Comparison of ENCODE assay signal across 21 cellular contexts in the genomic region with DNA sequence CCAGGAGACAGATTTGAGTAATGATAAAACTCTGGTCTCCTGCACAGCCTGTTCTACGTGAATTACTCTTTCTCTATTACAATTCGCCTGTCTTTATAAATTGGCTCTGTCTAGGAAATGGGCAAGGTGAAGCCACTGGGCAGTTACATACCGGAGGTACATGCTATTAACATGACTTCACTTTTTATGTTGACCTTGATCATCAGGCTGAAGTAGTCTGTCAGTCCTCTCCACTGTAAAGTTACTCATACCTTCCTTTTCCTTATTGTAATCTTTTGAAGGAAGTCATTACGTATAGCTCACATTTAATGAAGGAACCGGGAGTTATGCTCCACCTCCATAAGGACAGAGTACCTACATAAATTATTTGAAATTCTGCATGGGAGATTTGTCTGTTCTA. TPM values are rescaled to one million over a fixed set of nuclear protein-coding genes. Genes with fewer than 3 reads are reported as not detected.
"Had no signal": no experiment of that assay in that cellular context is flagged by ENCODE, and none has a peak within 500 bp of the region (broad histone marks: within the 10 kb centered on the region; RNA-seq: fewer than 3 reads in every experiment).

No MANE protein-coding gene starts in this region.

- H3K4me3 Mint-ChIP-seq: activated naive CD8-positive, alpha-beta T cell treated with anti-CD3 and anti-CD28 coated beads for 36 hours; nephron; stimulated activated naive CD8-positive, alpha-beta T cell treated with anti-CD3 and anti-CD28 coated beads, Interleukin-15, Interleukin-2, amounts not matched to agents 100 ng/mL and 50 ng/mL, for 24 hours; T-helper 2 cell treated with Interferon-gamma antibody and Interleukin-4, amounts not matched to agents 5 μg/mL and 100 μg/mL, for 36 hours had no signal

- ATAC-seq: left lobe of liver had no signal

- H3K27me3 ChIP-seq: esophagus squamous epithelium, hepatocyte, tibial nerve, vagina had no signal

- FAIRE-seq: endometrium, islet of Langerhans, TTC549 had no signal

- H3K4me3 ChIP-seq: esophagus squamous epithelium, hepatocyte, lung, tibial nerve, vagina had no signal

- DNase-seq: activated CD4-positive, alpha-beta T cell treated with anti-CD3 and anti-CD28 coated beads, Interleukin-2, amount 50 U/mL, for 4 hours; activated gamma-delta T cell treated with Interleukin-2 at 50 U/mL for 16 hours; activated naive CD8-positive, alpha-beta T cell treated with anti-CD3 and anti-CD28 coated beads for 36 hours; amygdala; caudate nucleus; esophagus squamous epithelium; retina; stimulated activated CD4-positive, alpha-beta T cell treated with anti-CD3 and anti-CD28 coated beads, Interleukin-1b, Interleukin-23, amount 100 ng/mL, for 48 hours; SW 1271 had no signal

- H3K9me3 ChIP-seq: esophagus squamous epithelium, tibial nerve, vagina had no signal

- H3K27ac ChIP-seq: esophagus squamous epithelium, hepatocyte, parathyroid adenoma, tibial nerve, vagina had no signal

- H3K36me3 ChIP-seq: esophagus squamous epithelium, tibial nerve, vagina had no signal

- H3K27me3 Mint-ChIP-seq: activated naive CD8-positive, alpha-beta T cell treated with anti-CD3 and anti-CD28 coated beads for 36 hours; stimulated activated naive CD8-positive, alpha-beta T cell treated with anti-CD3 and anti-CD28 coated beads, Interleukin-15, Interleukin-2, amounts not matched to agents 100 ng/mL and 50 ng/mL, for 24 hours had no signal

- H3K4me1 Mint-ChIP-seq: activated naive CD8-positive, alpha-beta T cell treated with anti-CD3 and anti-CD28 coated beads for 36 hours; nephron had no signal

- H3K4me1 ChIP-seq: esophagus squamous epithelium, parathyroid adenoma, tibial nerve, vagina had no signal

- H3K27ac Mint-ChIP-seq: activated naive CD8-positive, alpha-beta T cell treated with anti-CD3 and anti-CD28 coated beads for 36 hours; nephron; stimulated activated naive CD8-positive, alpha-beta T cell treated with anti-CD3 and anti-CD28 coated beads, Interleukin-15, Interleukin-2, amounts not matched to agents 100 ng/mL and 50 ng/mL, for 24 hours had no signal

RNA-seq across cellular contexts. Expression of a gene that starts 19.9 kb away (rescaled TPM):
- total RNA-seq: left lobe of liver had no signal

RNA-seq across cellular contexts. Expression of a gene that starts 57.6 kb away (rescaled TPM):
- total RNA-seq: activated naive CD8-positive, alpha-beta T cell treated with anti-CD3 and anti-CD28 coated beads for 36 hours; esophagus squamous epithelium; hepatocyte; left lobe of liver; lung; vagina had no signal
- polyA plus RNA-seq: hepatocyte had no signal
